8 cellular contexts compared by ENCODE assay signal in the genomic region with DNA sequence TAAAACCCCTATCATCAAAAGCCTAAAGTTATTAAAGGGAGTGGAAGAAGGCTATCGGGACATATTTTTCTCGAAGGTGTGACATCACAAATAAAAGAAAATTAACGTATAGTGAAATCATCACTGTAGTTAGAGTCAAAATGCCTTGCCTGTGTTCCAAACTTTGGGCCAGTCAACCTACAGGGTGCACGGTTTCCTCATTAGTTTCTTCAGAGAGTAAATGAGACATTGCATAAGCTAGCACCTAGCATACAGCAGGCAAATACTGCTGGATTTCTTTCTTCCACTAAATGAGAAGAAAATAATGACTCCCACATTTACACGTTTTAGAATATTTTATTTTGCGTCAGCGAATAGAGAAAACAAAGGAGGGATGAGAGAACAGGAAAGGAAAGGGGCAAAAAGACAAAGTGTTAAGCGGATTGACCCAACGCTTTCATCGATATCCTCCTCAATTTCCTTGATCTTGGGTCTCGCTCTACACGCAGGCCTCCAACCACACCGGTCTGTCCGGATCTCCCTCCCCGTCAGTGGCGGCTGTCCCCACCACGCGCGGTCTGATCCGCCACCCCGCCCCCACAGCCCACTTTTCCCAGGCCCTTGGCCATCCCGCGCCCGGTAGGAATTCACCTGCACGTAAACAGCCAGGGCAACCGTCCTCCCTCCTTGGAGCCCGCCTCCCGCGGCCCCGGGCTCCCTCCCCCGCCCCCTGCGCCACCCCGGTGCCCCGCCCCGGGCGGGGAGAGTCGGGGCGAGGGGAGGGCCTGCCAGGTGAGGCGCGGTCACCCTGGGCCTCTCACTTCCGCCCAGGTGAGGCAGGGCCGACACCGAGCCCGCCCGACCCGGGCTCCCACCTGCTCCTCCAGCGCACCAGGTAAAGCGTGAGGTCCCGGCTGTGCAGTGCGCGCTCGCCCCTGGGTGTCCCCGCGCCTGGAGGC. TPM values are rescaled to one million over a fixed set of nuclear protein-coding genes. Genes with fewer than 3 reads are reported as not detected.
DNase-seq lines count a peak whose midpoint lies in the region; ATAC-seq and TF ChIP-seq lines count a peak whose summit lies in the region.

A gene with protein sequence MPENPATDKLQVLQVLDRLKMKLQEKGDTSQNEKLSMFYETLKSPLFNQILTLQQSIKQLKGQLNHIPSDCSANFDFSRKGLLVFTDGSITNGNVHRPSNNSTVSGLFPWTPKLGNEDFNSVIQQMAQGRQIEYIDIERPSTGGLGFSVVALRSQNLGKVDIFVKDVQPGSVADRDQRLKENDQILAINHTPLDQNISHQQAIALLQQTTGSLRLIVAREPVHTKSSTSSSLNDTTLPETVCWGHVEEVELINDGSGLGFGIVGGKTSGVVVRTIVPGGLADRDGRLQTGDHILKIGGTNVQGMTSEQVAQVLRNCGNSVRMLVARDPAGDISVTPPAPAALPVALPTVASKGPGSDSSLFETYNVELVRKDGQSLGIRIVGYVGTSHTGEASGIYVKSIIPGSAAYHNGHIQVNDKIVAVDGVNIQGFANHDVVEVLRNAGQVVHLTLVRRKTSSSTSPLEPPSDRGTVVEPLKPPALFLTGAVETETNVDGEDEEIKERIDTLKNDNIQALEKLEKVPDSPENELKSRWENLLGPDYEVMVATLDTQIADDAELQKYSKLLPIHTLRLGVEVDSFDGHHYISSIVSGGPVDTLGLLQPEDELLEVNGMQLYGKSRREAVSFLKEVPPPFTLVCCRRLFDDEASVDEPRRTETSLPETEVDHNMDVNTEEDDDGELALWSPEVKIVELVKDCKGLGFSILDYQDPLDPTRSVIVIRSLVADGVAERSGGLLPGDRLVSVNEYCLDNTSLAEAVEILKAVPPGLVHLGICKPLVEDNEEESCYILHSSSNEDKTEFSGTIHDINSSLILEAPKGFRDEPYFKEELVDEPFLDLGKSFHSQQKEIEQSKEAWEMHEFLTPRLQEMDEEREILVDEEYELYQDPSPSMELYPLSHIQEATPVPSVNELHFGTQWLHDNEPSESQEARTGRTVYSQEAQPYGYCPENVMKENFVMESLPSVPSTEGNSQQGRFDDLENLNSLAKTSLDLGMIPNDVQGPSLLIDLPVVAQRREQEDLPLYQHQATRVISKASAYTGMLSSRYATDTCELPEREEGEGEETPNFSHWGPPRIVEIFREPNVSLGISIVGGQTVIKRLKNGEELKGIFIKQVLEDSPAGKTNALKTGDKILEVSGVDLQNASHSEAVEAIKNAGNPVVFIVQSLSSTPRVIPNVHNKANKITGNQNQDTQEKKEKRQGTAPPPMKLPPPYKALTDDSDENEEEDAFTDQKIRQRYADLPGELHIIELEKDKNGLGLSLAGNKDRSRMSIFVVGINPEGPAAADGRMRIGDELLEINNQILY (N-terminal part only) (plus strand): TSS at position 799 of the 938 bp plus-strand sequence. CDS start 20,413 bp downstream, outside the sequence.

- H3K9me3 ChIP-seq in right atrium auricular region = no peaks in the 10 kb centered on the region

- H3K4me1 ChIP-seq in right atrium auricular region = peaks cover 0 to 19% of the 10 kb centered on the region in 2 donors

- H3K36me3 ChIP-seq in right atrium auricular region = no peaks in the 10 kb centered on the region

- TF ChIP-seq CTCF in C4-2B (conservative IDR thresholded peaks at IDR 0.05) = no peak
- no peak for TF ChIP-seq CTCF in right atrium auricular region (IDR thresholded peaks at IDR 0.05)

- H3K27ac ChIP-seq in C4-2B (peak within 1 kb of the TSS; percentile 86), right atrium auricular region (peak within 1 kb of the TSS; percentile 95 to 99)

- peak; percentile 35; the same call in 1 of the 2 replicates for TF ChIP-seq POLR2A in Raji (IDR thresholded peaks at IDR 0.05; ENCODE audit: insufficient read depth, low read depth, low read length)

- DNase-seq in activated naive CD8-positive, alpha-beta T cell treated with anti-CD3 and anti-CD28 coated beads, Interleukin-2, amount 50 U/mL, for 16 hours (ENCODE audit: low read depth, low spot score) = peak; percentile 23
- no peak for DNase-seq in right atrium auricular region (ENCODE audit: low spot score)
- DNase-seq in renal cortical epithelial cell (ENCODE audit: low read depth) = peak; percentile 53
- no peak for DNase-seq in NCI-H446 treated with DMSO at 0.1 percent for 48 hours (lab: John Stamatoyannopoulos, UW)

- peak; percentile 91 for ATAC-seq in GM19324 (IDR thresholded peaks at IDR 0.05; ENCODE audit: low FRiP score, unreplicated experiment)
- peak; percentile 75 for ATAC-seq in HG03457 (IDR thresholded peaks at IDR 0.05; ENCODE audit: unreplicated experiment)

- H3K4me3 ChIP-seq in right atrium auricular region = peak within 1 kb of the TSS; percentile 86 to 91

- H3K27me3 ChIP-seq in right atrium auricular region = no peaks in the 10 kb centered on the region

RNA-seq across cellular contexts. Expression of the gene that starts here (rescaled TPM):
- total RNA-seq in right atrium auricular region = 10 to 100 TPM; 37.9 to 72.1 TPM
- total RNA-seq in renal cortical epithelial cell = 61.0 and 124 TPM in 2 replicates

Comparison
In these comparisons a context has a peak if more than half of its experiments do, and no peak if none do; other contexts are left out.
1. DNase-seq: peak in activated naive CD8-positive, alpha-beta T cell treated with anti-CD3 and anti-CD28 coated beads, Interleukin-2, amount 50 U/mL, for 16 hours (single experiment) and renal cortical epithelial cell (single experiment); none in right atrium auricular region (single experiment) and NCI-H446 treated with DMSO at 0.1 percent for 48 hours (single experiment).